In the genomic region with DNA sequence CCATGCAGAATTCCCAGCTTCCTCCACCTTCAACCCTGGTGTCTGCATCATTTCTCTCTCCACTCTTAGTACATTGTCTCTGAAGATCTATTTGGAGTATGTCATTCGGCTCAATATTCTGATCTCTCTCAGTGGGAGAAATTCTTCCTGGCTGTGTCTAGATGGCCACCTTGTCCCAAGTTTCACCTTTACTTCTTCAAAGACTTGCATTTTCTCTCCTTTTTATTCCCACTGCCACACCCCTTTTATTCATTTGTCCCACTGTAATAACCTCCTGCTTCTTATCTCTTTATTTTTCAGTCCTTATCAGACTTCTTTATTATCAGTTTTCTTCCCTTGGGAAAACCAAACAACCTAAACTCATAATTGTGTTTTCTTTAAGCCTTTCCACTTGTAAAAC, we compare ENCODE assay signal across 27 cellular contexts.
"Had no signal": no experiment of that assay in that cellular context is flagged by ENCODE, and none has a peak within 500 bp of the region (broad histone marks: within the 10 kb centered on the region; RNA-seq: fewer than 3 reads in every experiment).

No MANE protein-coding gene starts in this region.

- H3K4me3 Mint-ChIP-seq: dendritic cell treated with granulocyte-macrophage colony-stimulating factor and Interleukin-4, amounts not matched to agents 40 ng/mL and 50 ng/mL, for 4 days; endodermal cell; mesothelial cell of epicardium; naive thymus-derived CD4-positive, alpha-beta T cell; nephron; stimulated activated naive CD8-positive, alpha-beta T cell treated with anti-CD3 and anti-CD28 coated beads, Interleukin-15, amount 100 ng/mL, for 72 hours had no signal

- H3K4me1 ChIP-seq: colonic mucosa, gastrocnemius medialis, left lung, psoas muscle, suprapubic skin, upper lobe of right lung, uterus had no signal

- ATAC-seq: esophagus mucosa; gastrocnemius medialis; left lung; naive thymus-derived CD4-positive, alpha-beta T cell; psoas muscle; stimulated activated naive CD8-positive, alpha-beta T cell treated with anti-CD3 and anti-CD28 coated beads, Interleukin-15, amount 100 ng/mL, for 72 hours; upper lobe of right lung had no signal

- H3K9me3 ChIP-seq: colonic mucosa, gastrocnemius medialis, left lung, psoas muscle, suprapubic skin, upper lobe of right lung had no signal

- H3K4me3 ChIP-seq: colonic mucosa, gastrocnemius medialis, left lung, psoas muscle, skin epidermis, suprapubic skin, transverse colon, upper lobe of right lung, uterus had no signal

- DNase-seq: colonic mucosa; effector CD8-positive, alpha-beta T cell; foreskin fibroblast; gastrocnemius medialis; head of caudate nucleus; kidney; left lung; mesenchymal stem cell; naive thymus-derived CD4-positive, alpha-beta T cell; nucleus accumbens; psoas muscle; stimulated activated CD4-positive, alpha-beta T cell treated with anti-CD3 and anti-CD28 coated beads, Interleukin-15, amount 100 ng/mL, for 24 hours; stimulated activated CD4-positive, alpha-beta T cell treated with anti-CD3 and anti-CD28 coated beads, Interleukin-2, amount 100 ng/mL, for 48 hours; stimulated activated CD8-positive, alpha-beta memory T cell treated with anti-CD3 and anti-CD28 coated beads, Interleukin-4, amount 100 ng/mL, for 48 hours; stimulated activated naive CD4-positive, alpha-beta T cell; stimulated activated naive CD8-positive, alpha-beta T cell treated with anti-CD3 and anti-CD28 coated beads, Interleukin-15, amount 100 ng/mL, for 72 hours; transverse colon; upper lobe of right lung; uterus had no signal

- H3K36me3 ChIP-seq: colonic mucosa, gastrocnemius medialis, left lung, suprapubic skin, transverse colon, upper lobe of right lung, uterus had no signal

- H3K27ac Mint-ChIP-seq: dendritic cell treated with granulocyte-macrophage colony-stimulating factor and Interleukin-4, amounts not matched to agents 40 ng/mL and 50 ng/mL, for 4 days; endodermal cell; mesothelial cell of epicardium; nephron had no signal

- H3K27ac ChIP-seq: colonic mucosa, epithelial cell of prostate, gastrocnemius medialis, left lung, psoas muscle, skin epidermis, suprapubic skin, transverse colon, upper lobe of right lung, uterus had no signal

- H3K36me3 Mint-ChIP-seq: mesothelial cell of epicardium had no signal

- H3K27me3 ChIP-seq: colonic mucosa, gastrocnemius medialis, left lung, suprapubic skin, transverse colon, upper lobe of right lung, uterus had no signal

- H3K27me3 Mint-ChIP-seq: dendritic cell treated with granulocyte-macrophage colony-stimulating factor and Interleukin-4, amounts not matched to agents 40 ng/mL and 50 ng/mL, for 4 days had no signal

- H3K9me3 Mint-ChIP-seq: dendritic cell treated with granulocyte-macrophage colony-stimulating factor and Interleukin-4, amounts not matched to agents 40 ng/mL and 50 ng/mL, for 4 days; stimulated activated naive CD8-positive, alpha-beta T cell treated with anti-CD3 and anti-CD28 coated beads, Interleukin-15, amount 100 ng/mL, for 72 hours had no signal
